Comparison of ENCODE assay signal across 34 cellular contexts in the genomic region with DNA sequence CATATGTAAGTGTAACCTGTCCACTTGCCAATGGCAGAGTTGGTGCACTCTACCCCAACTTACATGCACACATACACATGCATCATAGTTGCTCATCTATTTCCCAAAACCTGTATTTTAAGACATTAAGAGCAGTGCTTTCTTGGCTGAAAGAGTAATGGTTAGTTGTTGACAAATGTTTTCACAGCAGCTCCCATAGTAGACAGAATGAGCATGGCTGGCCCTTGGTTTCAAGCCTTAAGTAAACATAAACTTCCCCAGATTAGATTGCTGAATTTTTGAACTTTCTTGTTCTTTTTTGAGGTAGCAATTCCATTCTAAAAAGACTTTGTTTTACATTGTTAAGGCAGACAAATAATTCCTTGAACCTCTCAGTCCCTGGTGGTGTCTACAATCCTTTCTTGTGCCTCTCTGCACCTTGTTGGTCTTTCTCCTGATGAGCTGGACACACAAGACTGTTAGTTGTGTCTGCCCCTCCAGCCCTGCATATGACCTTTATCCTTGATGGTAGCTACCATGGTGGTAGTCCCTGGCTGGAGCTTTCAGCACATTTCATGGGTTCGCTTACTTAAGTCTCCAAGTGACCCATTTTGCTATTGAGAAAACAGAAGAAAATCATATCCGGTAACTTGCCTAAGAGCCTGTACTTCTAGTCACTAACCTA.
"Had no signal": no experiment of that assay in that cellular context is flagged by ENCODE, and none has a peak within 500 bp of the region (broad histone marks: within the 10 kb centered on the region; RNA-seq: fewer than 3 reads in every experiment).

No MANE protein-coding gene starts in this region.

- ATAC-seq: activated CD4-positive, alpha-beta T cell treated with anti-CD3 and anti-CD28 coated beads for 36 hours; activated CD8-positive, alpha-beta memory T cell treated with anti-CD3 and anti-CD28 coated beads, Interleukin-2, amount 10 ng/mL, durations not matched to agents 7 days and 5 days; activated CD8-positive, alpha-beta T cell treated with anti-CD3 and anti-CD28 coated beads, Interleukin-2, amount 10 ng/mL, durations not matched to agents 7 days and 5 days; activated naive CD8-positive, alpha-beta T cell treated with anti-CD3 and anti-CD28 coated beads, Interleukin-2, amount 50 U/mL, for 24 hours; gastrocnemius medialis had no signal

- H3K4me3 Mint-ChIP-seq: activated CD4-positive, alpha-beta memory T cell treated with anti-CD3 and anti-CD28 coated beads for 36 hours; activated CD4-positive, alpha-beta T cell treated with anti-CD3 and anti-CD28 coated beads for 36 hours; activated CD4-positive, alpha-beta T cell treated with anti-CD3 and anti-CD28 coated beads, Interleukin-2, amount 10 ng/mL, durations not matched to agents 24 days and 14 days; activated CD8-positive, alpha-beta memory T cell treated with anti-CD3 and anti-CD28 coated beads, Interleukin-2, amount 10 ng/mL, durations not matched to agents 7 days and 5 days; activated CD8-positive, alpha-beta T cell treated with anti-CD3 and anti-CD28 coated beads, Interleukin-2, amount 10 ng/mL, durations not matched to agents 7 days and 5 days; activated naive CD4-positive, alpha-beta T cell treated with anti-CD3 and anti-CD28 coated beads for 36 hours; activated naive CD4-positive, alpha-beta T cell treated with anti-CD3 and anti-CD28 coated beads, Interleukin-2, amount 50 U/mL, for 24 hours; activated naive CD8-positive, alpha-beta T cell treated with anti-CD3 and anti-CD28 coated beads for 36 hours; activated naive CD8-positive, alpha-beta T cell treated with anti-CD3 and anti-CD28 coated beads, Interleukin-2, amount 50 U/mL, for 24 hours; activated T-helper 1 cell treated with anti-CD3 and anti-CD28 coated beads, Interleukin-12 subunit alpha, Interleukin-12 subunit beta, Interleukin-2, Interleukin-4 antibody, amounts not matched to agents 30 ng/mL and 10 ng/mL and 1 ng/mL, durations not matched to agents 14 hours and 24 hours and 36 hours; brain had no signal

- H3K27ac Mint-ChIP-seq: activated CD4-positive, alpha-beta memory T cell treated with anti-CD3 and anti-CD28 coated beads for 36 hours; activated CD4-positive, alpha-beta T cell treated with anti-CD3 and anti-CD28 coated beads for 36 hours; activated CD4-positive, alpha-beta T cell treated with anti-CD3 and anti-CD28 coated beads, Interleukin-2, amount 10 ng/mL, durations not matched to agents 24 days and 14 days; activated CD8-positive, alpha-beta memory T cell treated with anti-CD3 and anti-CD28 coated beads, Interleukin-2, amount 10 ng/mL, durations not matched to agents 7 days and 5 days; activated CD8-positive, alpha-beta T cell treated with anti-CD3 and anti-CD28 coated beads, Interleukin-2, amount 10 ng/mL, durations not matched to agents 7 days and 5 days; activated naive CD4-positive, alpha-beta T cell treated with anti-CD3 and anti-CD28 coated beads for 36 hours; activated naive CD4-positive, alpha-beta T cell treated with anti-CD3 and anti-CD28 coated beads, Interleukin-2, amount 50 U/mL, for 24 hours; activated naive CD8-positive, alpha-beta T cell treated with anti-CD3 and anti-CD28 coated beads for 36 hours; activated naive CD8-positive, alpha-beta T cell treated with anti-CD3 and anti-CD28 coated beads, Interleukin-2, amount 50 U/mL, for 24 hours; activated T-helper 1 cell treated with anti-CD3 and anti-CD28 coated beads, Interleukin-12 subunit alpha, Interleukin-12 subunit beta, Interleukin-2, Interleukin-4 antibody, amounts not matched to agents 30 ng/mL and 10 ng/mL and 1 ng/mL, durations not matched to agents 14 hours and 24 hours and 36 hours; activated T-helper 2 cell treated with anti-CD3 and anti-CD28 coated beads, Interferon-gamma antibody, Interleukin-2, Interleukin-4, amounts not matched to agents 10 μg/mL and 5 μg/mL and 100 μg/mL, durations not matched to agents 14 hours and 24 hours and 36 hours; brain had no signal

- H3K27me3 ChIP-seq: adrenal gland, breast epithelium, cardiac muscle cell, colonic mucosa had no signal

- H3K9me3 Mint-ChIP-seq: activated CD4-positive, alpha-beta memory T cell treated with anti-CD3 and anti-CD28 coated beads for 36 hours; activated naive CD4-positive, alpha-beta T cell treated with anti-CD3 and anti-CD28 coated beads for 36 hours; activated naive CD4-positive, alpha-beta T cell treated with anti-CD3 and anti-CD28 coated beads, Interleukin-2, amount 50 U/mL, for 24 hours; activated naive CD8-positive, alpha-beta T cell treated with anti-CD3 and anti-CD28 coated beads for 36 hours had no signal

- H3K36me3 ChIP-seq: adrenal gland, breast epithelium, cardiac muscle cell, colonic mucosa, gastrocnemius medialis had no signal

- H3K4me1 ChIP-seq: breast epithelium, colonic mucosa, gastrocnemius medialis had no signal

- H3K9me3 ChIP-seq: adrenal gland, breast epithelium, colonic mucosa, gastrocnemius medialis had no signal

- H3K4me3 ChIP-seq: adrenal gland, breast epithelium, cardiac muscle cell, colonic mucosa, gastrocnemius medialis had no signal

- H3K27ac ChIP-seq: adrenal gland, breast epithelium, cardiac muscle cell, colonic mucosa, epithelial cell of prostate, gastrocnemius medialis had no signal

- H3K4me1 Mint-ChIP-seq: activated CD4-positive, alpha-beta T cell treated with anti-CD3 and anti-CD28 coated beads for 36 hours; activated CD4-positive, alpha-beta T cell treated with anti-CD3 and anti-CD28 coated beads, Interleukin-2, amount 10 ng/mL, durations not matched to agents 24 days and 14 days; activated naive CD4-positive, alpha-beta T cell treated with anti-CD3 and anti-CD28 coated beads, Interleukin-2, amount 50 U/mL, for 24 hours; activated naive CD8-positive, alpha-beta T cell treated with anti-CD3 and anti-CD28 coated beads for 36 hours; activated naive CD8-positive, alpha-beta T cell treated with anti-CD3 and anti-CD28 coated beads, Interleukin-2, amount 50 U/mL, for 24 hours had no signal

- H3K36me3 Mint-ChIP-seq: activated CD4-positive, alpha-beta memory T cell treated with anti-CD3 and anti-CD28 coated beads for 36 hours; activated naive CD4-positive, alpha-beta T cell treated with anti-CD3 and anti-CD28 coated beads, Interleukin-2, amount 50 U/mL, for 24 hours; activated naive CD8-positive, alpha-beta T cell treated with anti-CD3 and anti-CD28 coated beads for 36 hours; brain had no signal

- FAIRE-seq: endometrium, endothelial cell of umbilical vein had no signal

- H3K27me3 Mint-ChIP-seq: activated CD4-positive, alpha-beta memory T cell treated with anti-CD3 and anti-CD28 coated beads for 36 hours; activated CD4-positive, alpha-beta T cell treated with anti-CD3 and anti-CD28 coated beads for 36 hours; activated CD4-positive, alpha-beta T cell treated with anti-CD3 and anti-CD28 coated beads, Interleukin-2, amount 10 ng/mL, durations not matched to agents 24 days and 14 days; activated naive CD4-positive, alpha-beta T cell treated with anti-CD3 and anti-CD28 coated beads, Interleukin-2, amount 50 U/mL, for 24 hours; brain had no signal

- DNase-seq: activated CD4-positive, alpha-beta memory T cell treated with anti-CD3 and anti-CD28 coated beads for 36 hours; activated CD4-positive, alpha-beta T cell treated with anti-CD3 and anti-CD28 coated beads for 36 hours; activated CD4-positive, alpha-beta T cell treated with anti-CD3 and anti-CD28 coated beads, Interleukin-2, amount 10 ng/mL, durations not matched to agents 24 days and 14 days; activated CD4-positive, CD25-positive, alpha-beta regulatory T cell; activated CD4-positive, CD25-positive, alpha-beta regulatory T cell treated with anti-CD3 and anti-CD28 coated beads, Interleukin-2, amount 50 U/mL, for 72 hours; activated CD8-positive, alpha-beta memory T cell treated with anti-CD3 and anti-CD28 coated beads, Interleukin-2, amount 10 ng/mL, durations not matched to agents 7 days and 5 days; activated CD8-positive, alpha-beta memory T cell treated with anti-CD3 and anti-CD28 coated beads, Interleukin-2, amount 50 U/mL, for 4 hours; activated CD8-positive, alpha-beta T cell treated with anti-CD3 and anti-CD28 coated beads, Interleukin-2, amount 10 ng/mL, durations not matched to agents 7 days and 5 days; activated effector memory CD4-positive, alpha-beta T cell treated with anti-CD3 and anti-CD28 coated beads, Interleukin-2, amount 50 U/mL, for 16 hours; activated naive CD4-positive, alpha-beta T cell treated with anti-CD3 and anti-CD28 coated beads for 36 hours; activated naive CD8-positive, alpha-beta T cell treated with anti-CD3 and anti-CD28 coated beads for 36 hours; activated naive CD8-positive, alpha-beta T cell treated with anti-CD3 and anti-CD28 coated beads, Interleukin-2, amount 50 U/mL, for 24 hours; activated T-cell treated with anti-CD3 and anti-CD28 coated beads, Interleukin-2, amount 50 U/mL, for 1 hour; activated T-cell treated with anti-CD3 and anti-CD28 coated beads, Interleukin-2, amount 50 U/mL, for 48 hours; adrenal gland; amygdala; aorta; central memory CD4-positive, alpha-beta T cell; cerebellar nuclear complex; colonic mucosa; effector CD8-positive, alpha-beta T cell; foreskin fibroblast; gastrocnemius medialis; glutamatergic neuron; T-helper 2 cell had no signal
